ENCODE assay signal across 17 cellular contexts in the genomic region with DNA sequence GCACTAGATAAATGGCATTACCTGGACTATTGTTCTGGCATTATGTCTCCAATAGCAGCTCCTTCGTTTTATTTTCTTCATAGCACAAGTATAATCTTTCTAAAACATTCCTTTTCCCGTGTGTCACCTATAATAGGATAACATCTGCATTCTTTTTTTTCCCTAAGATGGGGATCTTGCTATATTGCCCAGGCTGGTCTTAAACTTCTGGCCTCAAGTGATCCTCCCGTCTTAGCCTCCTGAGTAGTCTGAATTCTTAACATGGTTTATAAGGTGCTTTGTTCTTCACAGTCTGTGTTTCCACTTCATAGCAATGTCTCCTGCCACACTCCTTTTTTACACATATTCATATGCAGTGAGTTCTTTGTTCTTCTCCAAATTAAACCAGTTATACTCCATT. TPM values are rescaled to one million over a fixed set of nuclear protein-coding genes. Genes with fewer than 3 reads are reported as not detected.
A peak's percentile ranks its signal among the peaks of the same experiment; 100 is the strongest.
DNase-seq lines count a peak whose midpoint lies in the region; ATAC-seq and TF ChIP-seq lines count a peak whose summit lies in the region.
"Had no signal": no experiment of that assay in that cellular context is flagged by ENCODE, and none has a peak within 500 bp of the region (broad histone marks: within the 10 kb centered on the region; RNA-seq: fewer than 3 reads in every experiment).

No MANE protein-coding gene starts in this region.

- intact Hi-C loops in activated CD4-positive, alpha-beta T cell treated with anti-CD3 and anti-CD28 coated beads for 36 hours (cut with DNase I, micrococcal nuclease), result loop anchor here in 1 of 2 experiments (2.0 kb wide), 1 partner anchor 47 kb away; a partner anchor contains a TSS
- intact Hi-C loops in CD4-positive, alpha-beta memory T cell (cut with micrococcal nuclease), result no loop called here
- intact Hi-C loops in naive thymus-derived CD4-positive, alpha-beta T cell (cut with micrococcal nuclease), result no loop called here

- H3K9me3 Mint-ChIP-seq in activated CD4-positive, alpha-beta T cell treated with anti-CD3 and anti-CD28 coated beads for 36 hours (ENCODE audit: low read depth), result no peaks in the 10 kb centered on the region
- peaks cover 0 to 2% (median 0%) of the 10 kb centered on the region in 8 donors for H3K9me3 Mint-ChIP-seq in CD4-positive, alpha-beta memory T cell
- H3K9me3 Mint-ChIP-seq in activated CD8-positive, alpha-beta T cell treated with anti-CD3 and anti-CD28 coated beads, Interleukin-2, amount 10 ng/mL, durations not matched to agents 7 days and 5 days (ENCODE audit: insufficient read depth), result no peaks in the 10 kb centered on the region
- H3K9me3 Mint-ChIP-seq in naive thymus-derived CD4-positive, alpha-beta T cell, result no peaks in the 10 kb centered on the region
- no peaks in the 10 kb centered on the region for H3K9me3 Mint-ChIP-seq in GM23338
- H3K9me3 Mint-ChIP-seq: HFFc6 had no signal

- CTCF ChIA-PET in activated CD4-positive, alpha-beta T cell treated with anti-CD3 and anti-CD28 coated beads for 36 hours (lab: Charles Lee), result interaction anchor here (1.0 kb wide), 1 partner anchor 14 kb away, joined by 5 read pairs; no protein-coding TSS in a partner anchor
- CTCF ChIA-PET in CD4-positive, alpha-beta memory T cell (lab: Charles Lee; ENCODE audit: partially characterized antibody), result no interaction called here
- CTCF ChIA-PET in activated CD8-positive, alpha-beta T cell treated with anti-CD3 and anti-CD28 coated beads, Interleukin-2, amount 10 ng/mL, durations not matched to agents 7 days and 5 days (lab: Charles Lee), result no interaction called here
- CTCF ChIA-PET in naive thymus-derived CD4-positive, alpha-beta T cell (lab: Charles Lee), result no interaction called here

- no peaks in the 10 kb centered on the region for H3K27me3 Mint-ChIP-seq in activated CD4-positive, alpha-beta T cell treated with anti-CD3 and anti-CD28 coated beads for 36 hours
- H3K27me3 Mint-ChIP-seq in CD4-positive, alpha-beta memory T cell, result no peaks in the 10 kb centered on the region
- H3K27me3 Mint-ChIP-seq in activated CD8-positive, alpha-beta T cell treated with anti-CD3 and anti-CD28 coated beads, Interleukin-2, amount 10 ng/mL, durations not matched to agents 7 days and 5 days (ENCODE audit: low read depth), result no peaks in the 10 kb centered on the region
- no peaks in the 10 kb centered on the region for H3K27me3 Mint-ChIP-seq in naive thymus-derived CD4-positive, alpha-beta T cell
- peaks cover 2% of the 10 kb centered on the region for H3K27me3 Mint-ChIP-seq in GM23338 (ENCODE audit: insufficient read depth, low read depth, poor library complexity)

- no peaks in the 10 kb centered on the region for H3K79me2 ChIP-seq in GM23338 (replicated peaks; ENCODE audit: insufficient read depth)

- no peaks in the 10 kb centered on the region for H3K9me3 ChIP-seq in CD4-positive, alpha-beta memory T cell (ENCODE audit: control insufficient read depth in 1 of 2, low read length in 2 of 2)
- H3K9me3 ChIP-seq in naive thymus-derived CD4-positive, alpha-beta T cell (ENCODE audit: control insufficient read depth in 2 of 3, low read length in 3 of 3), result no peaks in the 10 kb centered on the region
- H3K9me3 ChIP-seq: BLaER1 had no signal

- no peak overlapping the region for H3K4me2 ChIP-seq in GM23338
- H3K4me2 ChIP-seq: BLaER1 had no signal

- ATAC-seq in activated CD4-positive, alpha-beta T cell treated with anti-CD3 and anti-CD28 coated beads for 36 hours, result no peak
- ATAC-seq in activated CD8-positive, alpha-beta T cell treated with anti-CD3 and anti-CD28 coated beads, Interleukin-2, amount 10 ng/mL, durations not matched to agents 7 days and 5 days, result no peak
- ATAC-seq in naive thymus-derived CD4-positive, alpha-beta T cell, result no peak
- no peak for ATAC-seq in GM23338

- POLR2A ChIA-PET in activated CD4-positive, alpha-beta T cell treated with anti-CD3 and anti-CD28 coated beads for 36 hours (lab: Charles Lee), result no interaction called here
- POLR2A ChIA-PET in CD4-positive, alpha-beta memory T cell (lab: Charles Lee; ENCODE audit: partially characterized antibody), result interaction anchor here (0.7 to 3.3 kb wide), 2 partner anchors 9 to 48 kb away, joined by 3 to 11 read pairs; a partner anchor contains a TSS
- POLR2A ChIA-PET in activated CD8-positive, alpha-beta T cell treated with anti-CD3 and anti-CD28 coated beads, Interleukin-2, amount 10 ng/mL, durations not matched to agents 7 days and 5 days (lab: Charles Lee), result interaction anchor here (0.8 kb wide), 1 partner anchor 46 kb away, joined by 4 read pairs; a partner anchor contains a TSS
- POLR2A ChIA-PET in naive thymus-derived CD4-positive, alpha-beta T cell (lab: Charles Lee), result interaction anchor here (1.8 kb wide), 1 partner anchor 9 kb away, joined by 4 read pairs; a partner anchor contains a TSS

- peak overlapping the region; percentile 33 for H3K27ac Mint-ChIP-seq in activated CD4-positive, alpha-beta T cell treated with anti-CD3 and anti-CD28 coated beads for 36 hours
- peak overlapping the region in 5 of 7 donors; percentile 14 to 68 (median 62) for H3K27ac Mint-ChIP-seq in CD4-positive, alpha-beta memory T cell
- peak overlapping the region; percentile 22 for H3K27ac Mint-ChIP-seq in activated CD8-positive, alpha-beta T cell treated with anti-CD3 and anti-CD28 coated beads, Interleukin-2, amount 10 ng/mL, durations not matched to agents 7 days and 5 days
- peak overlapping the region in 5 of 9 donors; percentile 3 to 42 (median 16) for H3K27ac Mint-ChIP-seq in naive thymus-derived CD4-positive, alpha-beta T cell
- no peak overlapping the region for H3K27ac Mint-ChIP-seq in GM23338
- H3K27ac Mint-ChIP-seq: HFFc6 had no signal

- H3K4me3 Mint-ChIP-seq in activated CD4-positive, alpha-beta T cell treated with anti-CD3 and anti-CD28 coated beads for 36 hours, result no peak overlapping the region
- H3K4me3 Mint-ChIP-seq in CD4-positive, alpha-beta memory T cell, result no peak overlapping the region
- no peak overlapping the region for H3K4me3 Mint-ChIP-seq in activated CD8-positive, alpha-beta T cell treated with anti-CD3 and anti-CD28 coated beads, Interleukin-2, amount 10 ng/mL, durations not matched to agents 7 days and 5 days
- H3K4me3 Mint-ChIP-seq in naive thymus-derived CD4-positive, alpha-beta T cell, result no peak overlapping the region
- H3K4me3 Mint-ChIP-seq in GM23338, result no peak overlapping the region
- H3K4me3 Mint-ChIP-seq: HFFc6 had no signal

- no peak overlapping the region for H2AFZ ChIP-seq in GM23338

- H4K20me1 ChIP-seq in GM23338 (replicated peaks; ENCODE audit: insufficient read depth), result peaks cover 5% of the 10 kb centered on the region; the same call in 1 of the 2 replicates
- H4K20me1 ChIP-seq: BLaER1 had no signal

- TF ChIP-seq CTCF in GM23338 (conservative IDR thresholded peaks at IDR 0.05; ENCODE audit: low read depth in 2 of 2), result no peak

- H3K36me3 ChIP-seq in CD4-positive, alpha-beta memory T cell (ENCODE audit: insufficient read depth, low read length), result peaks cover 61% of the 10 kb centered on the region
- peaks cover 5 to 92% (median 21%) of the 10 kb centered on the region in 3 experiments for H3K36me3 ChIP-seq in naive thymus-derived CD4-positive, alpha-beta T cell (ENCODE audit: control insufficient read depth in 2 of 3, insufficient read depth in 3 of 3, low read length in 3 of 3)
- H3K36me3 ChIP-seq in GM23338 (ENCODE audit: insufficient read depth), result peaks cover 29% of the 10 kb centered on the region

- H3K36me3 Mint-ChIP-seq in activated CD4-positive, alpha-beta T cell treated with anti-CD3 and anti-CD28 coated beads for 36 hours (ENCODE audit: low read depth), result peaks cover 82% of the 10 kb centered on the region
- H3K36me3 Mint-ChIP-seq in CD4-positive, alpha-beta memory T cell, result peaks cover 57 to 80% of the 10 kb centered on the region in 2 donors
- H3K36me3 Mint-ChIP-seq in activated CD8-positive, alpha-beta T cell treated with anti-CD3 and anti-CD28 coated beads, Interleukin-2, amount 10 ng/mL, durations not matched to agents 7 days and 5 days (ENCODE audit: low read depth), result peaks cover 83% of the 10 kb centered on the region
- H3K36me3 Mint-ChIP-seq in naive thymus-derived CD4-positive, alpha-beta T cell, result peaks cover 15 to 71% (median 40%) of the 10 kb centered on the region in 5 donors
- H3K36me3 Mint-ChIP-seq in GM23338 (ENCODE audit: low read depth), result peaks cover 84% of the 10 kb centered on the region

- H3F3A ChIP-seq in GM23338 (replicated peaks; ENCODE audit: low read depth), result no peaks in the 10 kb centered on the region

- H3K4me1 ChIP-seq in CD4-positive, alpha-beta memory T cell (ENCODE audit: insufficient read depth, low read length), result peaks cover 14% of the 10 kb centered on the region
- no peaks in the 10 kb centered on the region for H3K4me1 ChIP-seq in naive thymus-derived CD4-positive, alpha-beta T cell (ENCODE audit: control insufficient read depth in 2 of 2, insufficient read depth in 2 of 2, low read length in 2 of 2)
- peaks cover 8% of the 10 kb centered on the region for H3K4me1 ChIP-seq in GM23338 (ENCODE audit: insufficient read depth)

- H3K4me3 ChIP-seq in CD4-positive, alpha-beta memory T cell (ENCODE audit: low read length in 2 of 2), result no peak overlapping the region
- H3K4me3 ChIP-seq in naive thymus-derived CD4-positive, alpha-beta T cell (ENCODE audit: low read length), result no peak overlapping the region
- no peak overlapping the region for H3K4me3 ChIP-seq in GM23338
- H3K4me3 ChIP-seq: BLaER1 had no signal

- no peak for DNase-seq in activated CD4-positive, alpha-beta T cell treated with anti-CD3 and anti-CD28 coated beads for 36 hours
- no peak for DNase-seq in activated CD4-positive, alpha-beta T cell treated with anti-CD3 and anti-CD28 coated beads, Interleukin-2, amount 50 U/mL, for 4 hours
- DNase-seq in CD4-positive, alpha-beta memory T cell, result no peak
- no peak for DNase-seq in activated CD8-positive, alpha-beta T cell treated with anti-CD3 and anti-CD28 coated beads, Interleukin-2, amount 10 ng/mL, durations not matched to agents 7 days and 5 days
- DNase-seq in naive thymus-derived CD4-positive, alpha-beta T cell, result no peak
- DNase-seq in T1000 (lab: John Stamatoyannopoulos, UW) (no peak), GM23338 (ENCODE audit: low spot score) (no peak), A172 (ENCODE audit: low spot score) (no peak)
- DNase-seq: 8988T, GF-D8, HFFc6, MM.1S, NCI-H1105, NCI-H187, NCI-H226, NCI-H524 treated with DMSO at 0.1 percent for 48 hours had no signal

- no peaks in the 10 kb centered on the region for H3K27me3 ChIP-seq in CD4-positive, alpha-beta memory T cell (ENCODE audit: insufficient read depth, low read length)
- no peaks in the 10 kb centered on the region for H3K27me3 ChIP-seq in naive thymus-derived CD4-positive, alpha-beta T cell (ENCODE audit: control insufficient read depth in 2 of 2, insufficient read depth in 2 of 2, low read length in 2 of 2)
- no peaks in the 10 kb centered on the region for H3K27me3 ChIP-seq in GM23338 (ENCODE audit: insufficient read depth)
- H3K27me3 ChIP-seq: BLaER1 had no signal

- no peaks in the 10 kb centered on the region for H3K9me2 ChIP-seq in GM23338 (ENCODE audit: insufficient read depth)

- no peak overlapping the region for H3K27ac ChIP-seq in CD4-positive, alpha-beta memory T cell (ENCODE audit: low read depth, low read length)
- H3K27ac ChIP-seq in naive thymus-derived CD4-positive, alpha-beta T cell (ENCODE audit: low read depth, low read length), result no peak overlapping the region
- no peak overlapping the region for H3K27ac ChIP-seq in GM23338 (ENCODE audit: low read depth)
- H3K27ac ChIP-seq: BLaER1 had no signal

- H3K4me1 Mint-ChIP-seq in activated CD4-positive, alpha-beta T cell treated with anti-CD3 and anti-CD28 coated beads for 36 hours, result peaks cover 34% of the 10 kb centered on the region
- peaks cover 12 to 35% (median 19%) of the 10 kb centered on the region in 4 donors for H3K4me1 Mint-ChIP-seq in CD4-positive, alpha-beta memory T cell
- peaks cover 27% of the 10 kb centered on the region for H3K4me1 Mint-ChIP-seq in activated CD8-positive, alpha-beta T cell treated with anti-CD3 and anti-CD28 coated beads, Interleukin-2, amount 10 ng/mL, durations not matched to agents 7 days and 5 days (ENCODE audit: low read depth)
- peaks cover 3 to 35% (median 12%) of the 10 kb centered on the region in 7 donors for H3K4me1 Mint-ChIP-seq in naive thymus-derived CD4-positive, alpha-beta T cell
- peaks cover 15% of the 10 kb centered on the region for H3K4me1 Mint-ChIP-seq in GM23338

RNA-seq across cellular contexts. Expression of a gene that starts 8.6 kb away (rescaled TPM):
- total RNA-seq in activated CD4-positive, alpha-beta T cell treated with anti-CD3 and anti-CD28 coated beads for 36 hours, result 10 to 100 TPM; 80.3 to 87.5 TPM
- 10 to 100 TPM; 90.6 to 96.1 TPM for total RNA-seq in CD4-positive, alpha-beta memory T cell
- 10 to 100 TPM; 21.8 to 43.6 TPM for polyA plus RNA-seq in CD4-positive, alpha-beta memory T cell
- 100 to 1,000 TPM; 120 TPM for total RNA-seq in activated CD8-positive, alpha-beta T cell treated with anti-CD3 and anti-CD28 coated beads, Interleukin-2, amount 10 ng/mL, durations not matched to agents 7 days and 5 days
- 100 to 1,000 TPM in 1 of 5 experiments, 10 to 100 TPM in 4; 85.5 to 126 (median 90.1) TPM for total RNA-seq in naive thymus-derived CD4-positive, alpha-beta T cell
- 10 to 100 TPM; 26.1 to 55.9 TPM for polyA plus RNA-seq in naive thymus-derived CD4-positive, alpha-beta T cell
- 56.8 and 77.6 TPM in 2 replicates for total RNA-seq in GM23338 (2014; rRNA removed; shearing (Covaris generic))
- polyA plus RNA-seq in GM23338 (2016; fragmentation: Nextera tagmentation; extraction: Ambion mirVana), result 52.4 and 53.6 TPM in 2 replicates
- total RNA-seq in A172 (2014; rRNA removed; shearing (Covaris generic)), result 42.4 and 47.3 TPM in 2 replicates

RNA-seq across cellular contexts. Expression of a gene that starts 41.1 kb away (rescaled TPM):
- 10 to 100 TPM; 32.8 to 45.7 TPM for total RNA-seq in activated CD4-positive, alpha-beta T cell treated with anti-CD3 and anti-CD28 coated beads for 36 hours
- 1 to 10 TPM; 6.1 to 6.7 TPM for total RNA-seq in CD4-positive, alpha-beta memory T cell
- 10 to 100 TPM; 18.2 to 26.4 TPM for polyA plus RNA-seq in CD4-positive, alpha-beta memory T cell
- total RNA-seq in activated CD8-positive, alpha-beta T cell treated with anti-CD3 and anti-CD28 coated beads, Interleukin-2, amount 10 ng/mL, durations not matched to agents 7 days and 5 days, result 10 to 100 TPM; 85.6 to 93.8 TPM
- 10 to 100 TPM in 3 of 5 experiments, under 1 TPM in 2; 0.57 to 89.1 (median 18.7) TPM for total RNA-seq in naive thymus-derived CD4-positive, alpha-beta T cell
- polyA plus RNA-seq in naive thymus-derived CD4-positive, alpha-beta T cell, result 1 to 10 TPM; 2.6 to 4.2 TPM
- 51.3 and 65.4 TPM in 2 replicates for total RNA-seq in GM23338 (2014; rRNA removed; shearing (Covaris generic))
- polyA plus RNA-seq in GM23338 (2016; fragmentation: Nextera tagmentation; extraction: Ambion mirVana), result 73.5 and 76.7 TPM in 2 replicates
- total RNA-seq in A172 (2014; rRNA removed; shearing (Covaris generic)), result 454 and 553 TPM in 2 replicates

RNA-seq across cellular contexts. Expression of a gene that starts 46.2 kb away (rescaled TPM):
- 100 to 1,000 TPM; 251 to 302 TPM for total RNA-seq in activated CD4-positive, alpha-beta T cell treated with anti-CD3 and anti-CD28 coated beads for 36 hours
- total RNA-seq in CD4-positive, alpha-beta memory T cell, result 100 to 1,000 TPM; 149 to 157 TPM
- polyA plus RNA-seq in CD4-positive, alpha-beta memory T cell, result 100 to 1,000 TPM; 241 to 296 TPM
- total RNA-seq in activated CD8-positive, alpha-beta T cell treated with anti-CD3 and anti-CD28 coated beads, Interleukin-2, amount 10 ng/mL, durations not matched to agents 7 days and 5 days, result 100 to 1,000 TPM; 279 to 280 TPM
- 100 to 1,000 TPM; 114 to 237 (median 143) TPM for total RNA-seq in naive thymus-derived CD4-positive, alpha-beta T cell
- polyA plus RNA-seq in naive thymus-derived CD4-positive, alpha-beta T cell, result 100 to 1,000 TPM; 114 to 135 TPM
- total RNA-seq in GM23338 (2014; rRNA removed; shearing (Covaris generic)), result 161 and 182 TPM in 2 replicates
- 120 and 147 TPM in 2 replicates for polyA plus RNA-seq in GM23338 (2016; fragmentation: Nextera tagmentation; extraction: Ambion mirVana)
- 249 and 268 TPM in 2 replicates for total RNA-seq in A172 (2014; rRNA removed; shearing (Covaris generic))

RNA-seq across cellular contexts. Expression of a gene that starts 46.9 kb away (rescaled TPM):
- total RNA-seq in activated CD4-positive, alpha-beta T cell treated with anti-CD3 and anti-CD28 coated beads for 36 hours, result 10 to 100 TPM; 10.0 to 10.6 TPM
- total RNA-seq in CD4-positive, alpha-beta memory T cell, result 10 to 100 TPM; 24.3 to 27.2 TPM
- polyA plus RNA-seq in CD4-positive, alpha-beta memory T cell, result 10 to 100 TPM; 10.9 to 13.8 TPM
- 10 to 100 TPM; 12.3 to 12.5 TPM for total RNA-seq in activated CD8-positive, alpha-beta T cell treated with anti-CD3 and anti-CD28 coated beads, Interleukin-2, amount 10 ng/mL, durations not matched to agents 7 days and 5 days
- total RNA-seq in naive thymus-derived CD4-positive, alpha-beta T cell, result 10 to 100 TPM; 15.7 to 26.8 (median 24.8) TPM
- polyA plus RNA-seq in naive thymus-derived CD4-positive, alpha-beta T cell, result 10 to 100 TPM; 14.0 to 14.2 TPM
- total RNA-seq in GM23338 (2014; rRNA removed; shearing (Covaris generic)), result 18.2 and 30.0 TPM in 2 replicates
- polyA plus RNA-seq in GM23338 (2016; fragmentation: Nextera tagmentation; extraction: Ambion mirVana), result 20.6 and 21.0 TPM in 2 replicates
- total RNA-seq in A172 (2014; rRNA removed; shearing (Covaris generic)), result 14.8 and 25.4 TPM in 2 replicates

RNA-seq across cellular contexts. Expression of a gene that starts 49.3 kb away (rescaled TPM):
- under 1 TPM; 0.75 to 0.88 TPM for total RNA-seq in activated CD4-positive, alpha-beta T cell treated with anti-CD3 and anti-CD28 coated beads for 36 hours
- total RNA-seq in CD4-positive, alpha-beta memory T cell, result under 1 TPM in 1 of 2 experiments, not detected in 1; 0.76 TPM
- under 1 TPM in 1 of 2 donors, not detected in 1; 0.13 TPM for polyA plus RNA-seq in CD4-positive, alpha-beta memory T cell
- not detected for total RNA-seq in activated CD8-positive, alpha-beta T cell treated with anti-CD3 and anti-CD28 coated beads, Interleukin-2, amount 10 ng/mL, durations not matched to agents 7 days and 5 days
- 1 to 10 TPM in 1 of 5 experiments, under 1 TPM in 2, not detected in 2; 0.46 to 1.6 (median 0.50) TPM for total RNA-seq in naive thymus-derived CD4-positive, alpha-beta T cell
- not detected for polyA plus RNA-seq in naive thymus-derived CD4-positive, alpha-beta T cell
- total RNA-seq in GM23338 (2014; rRNA removed; shearing (Covaris generic)), result 12.7 and 22.4 TPM in 2 replicates
- 17.9 and 19.0 TPM in 2 replicates for polyA plus RNA-seq in GM23338 (2016; fragmentation: Nextera tagmentation; extraction: Ambion mirVana)
- 0.36 and 0.53 TPM in 2 replicates for total RNA-seq in A172 (2014; rRNA removed; shearing (Covaris generic))
